ENCODE assay signal across 1 cellular context in the genomic region with DNA sequence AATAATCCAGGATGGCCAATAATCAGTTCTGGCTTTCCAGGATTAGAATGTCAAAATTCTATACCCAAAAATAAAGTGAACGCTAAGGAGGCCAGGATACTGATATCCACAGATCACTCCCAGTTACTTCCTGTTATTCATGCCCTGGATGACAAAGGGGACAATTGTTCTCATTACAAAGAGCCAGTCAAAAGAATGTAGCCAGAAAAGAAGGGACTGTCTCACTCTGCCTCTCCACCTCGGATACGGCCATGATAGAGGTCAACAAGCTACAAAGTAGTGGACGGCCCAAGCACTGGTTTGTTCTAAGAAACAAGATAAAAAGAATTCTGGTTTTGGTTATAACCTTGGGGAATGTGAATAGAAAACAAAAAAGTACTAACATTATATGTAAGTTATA.
TF ChIP-seq lines count a peak whose summit lies in the region.

No MANE protein-coding gene starts in this region.

TF ChIP-seq in HepG2, 621 proteins besides CTCF, POLR2A, EP300 and RAD21 (continued from another document and continues in another):
- TF ChIP-seq, protein P1, sequence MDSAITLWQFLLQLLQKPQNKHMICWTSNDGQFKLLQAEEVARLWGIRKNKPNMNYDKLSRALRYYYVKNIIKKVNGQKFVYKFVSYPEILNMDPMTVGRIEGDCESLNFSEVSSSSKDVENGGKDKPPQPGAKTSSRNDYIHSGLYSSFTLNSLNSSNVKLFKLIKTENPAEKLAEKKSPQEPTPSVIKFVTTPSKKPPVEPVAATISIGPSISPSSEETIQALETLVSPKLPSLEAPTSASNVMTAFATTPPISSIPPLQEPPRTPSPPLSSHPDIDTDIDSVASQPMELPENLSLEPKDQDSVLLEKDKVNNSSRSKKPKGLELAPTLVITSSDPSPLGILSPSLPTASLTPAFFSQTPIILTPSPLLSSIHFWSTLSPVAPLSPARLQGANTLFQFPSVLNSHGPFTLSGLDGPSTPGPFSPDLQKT (CRISPR knock-in tag; IDR thresholded peaks at IDR 0.05; ENCODE audit: borderline replicate concordance) = no peak
- TF ChIP-seq ZNF263 (CRISPR knock-in tag; IDR thresholded peaks at IDR 0.05) (no peak), BORCS8-MEF2B (CRISPR knock-in tag; IDR thresholded peaks at IDR 0.05) (no peak), ZNF83 (CRISPR knock-in tag; IDR thresholded peaks at IDR 0.05; ENCODE audit: borderline replicate concordance) (no peak), ZNF775 (CRISPR knock-in tag; IDR thresholded peaks at IDR 0.05; ENCODE audit: borderline replicate concordance) (no peak), XBP1 (CRISPR knock-in tag; IDR thresholded peaks at IDR 0.05) (no peak), ZNF510 (CRISPR knock-in tag; IDR thresholded peaks at IDR 0.05; ENCODE audit: low read depth) (no peak), SRSF4 (IDR thresholded peaks at IDR 0.05; ENCODE audit: low read depth, low read length, poor library complexity, severe bottlenecking) (no peak), SP5 (CRISPR knock-in tag; IDR thresholded peaks at IDR 0.05; ENCODE audit: borderline replicate concordance, low read depth) (no peak), EZH2 (conservative IDR thresholded peaks at IDR 0.05; ENCODE audit: low read depth, low read length) (no peak), TP53 (CRISPR knock-in tag; conservative IDR thresholded peaks at IDR 0.05) (no peak), NFE2L2 (IDR thresholded peaks at IDR 0.05; ENCODE audit: low read length) (no peak), ZNF513 (CRISPR knock-in tag; conservative IDR thresholded peaks at IDR 0.05) (no peak), BCL6 (CRISPR knock-in tag; IDR thresholded peaks at IDR 0.05) (peak; percentile 51), AKAP8 (CRISPR knock-in tag; IDR thresholded peaks at IDR 0.05) (no peak), ZNF224 (CRISPR knock-in tag; IDR thresholded peaks at IDR 0.05) (no peak), IRX3 (CRISPR knock-in tag; IDR thresholded peaks at IDR 0.05; ENCODE audit: borderline replicate concordance, low read depth) (no peak), GZF1 (CRISPR knock-in tag; IDR thresholded peaks at IDR 0.05) (no peak), ZNF704 (CRISPR knock-in tag; IDR thresholded peaks at IDR 0.05; ENCODE audit: borderline replicate concordance) (no peak), ZNF34 (CRISPR knock-in tag; IDR thresholded peaks at IDR 0.05; ENCODE audit: borderline replicate concordance) (no peak), TAF15 (IDR thresholded peaks at IDR 0.05; ENCODE audit: low read depth, low read length, poor library complexity, severe bottlenecking) (no peak), TARDBP (CRISPR knock-in tag; IDR thresholded peaks at IDR 0.05) (no peak), SOX13 (IDR thresholded peaks at IDR 0.05) (peak; percentile 79), SOX13 (CRISPR knock-in tag; conservative IDR thresholded peaks at IDR 0.05 in 1 of 2, IDR thresholded peaks at IDR 0.05 in 1 of 2) (peak in 1 of 2 experiments; percentile 97; a peak in 2 of 4 replicates), LCORL (IDR thresholded peaks at IDR 0.05) (no peak), LCORL (CRISPR knock-in tag; IDR thresholded peaks at IDR 0.05) (no peak), ZSCAN12 (CRISPR knock-in tag; IDR thresholded peaks at IDR 0.05) (no peak), GATA4 (IDR thresholded peaks at IDR 0.05; ENCODE audit: borderline replicate concordance, low read depth) (no peak), CHD4 (IDR thresholded peaks at IDR 0.05; ENCODE audit: borderline replicate concordance, low read length) (no peak), ZBTB3 (CRISPR knock-in tag; IDR thresholded peaks at IDR 0.05; ENCODE audit: borderline replicate concordance, low read depth) (no peak), ONECUT2 (CRISPR knock-in tag; IDR thresholded peaks at IDR 0.05) (no peak), ZFYVE20 (CRISPR knock-in tag; IDR thresholded peaks at IDR 0.05; ENCODE audit: borderline replicate concordance, low read depth) (no peak)
- TF ChIP-seq, protein P2, sequence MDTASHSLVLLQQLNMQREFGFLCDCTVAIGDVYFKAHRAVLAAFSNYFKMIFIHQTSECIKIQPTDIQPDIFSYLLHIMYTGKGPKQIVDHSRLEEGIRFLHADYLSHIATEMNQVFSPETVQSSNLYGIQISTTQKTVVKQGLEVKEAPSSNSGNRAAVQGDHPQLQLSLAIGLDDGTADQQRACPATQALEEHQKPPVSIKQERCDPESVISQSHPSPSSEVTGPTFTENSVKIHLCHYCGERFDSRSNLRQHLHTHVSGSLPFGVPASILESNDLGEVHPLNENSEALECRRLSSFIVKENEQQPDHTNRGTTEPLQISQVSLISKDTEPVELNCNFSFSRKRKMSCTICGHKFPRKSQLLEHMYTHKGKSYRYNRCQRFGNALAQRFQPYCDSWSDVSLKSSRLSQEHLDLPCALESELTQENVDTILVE (CRISPR knock-in tag; IDR thresholded peaks at IDR 0.05) = no peak
- TF ChIP-seq, protein P3, sequence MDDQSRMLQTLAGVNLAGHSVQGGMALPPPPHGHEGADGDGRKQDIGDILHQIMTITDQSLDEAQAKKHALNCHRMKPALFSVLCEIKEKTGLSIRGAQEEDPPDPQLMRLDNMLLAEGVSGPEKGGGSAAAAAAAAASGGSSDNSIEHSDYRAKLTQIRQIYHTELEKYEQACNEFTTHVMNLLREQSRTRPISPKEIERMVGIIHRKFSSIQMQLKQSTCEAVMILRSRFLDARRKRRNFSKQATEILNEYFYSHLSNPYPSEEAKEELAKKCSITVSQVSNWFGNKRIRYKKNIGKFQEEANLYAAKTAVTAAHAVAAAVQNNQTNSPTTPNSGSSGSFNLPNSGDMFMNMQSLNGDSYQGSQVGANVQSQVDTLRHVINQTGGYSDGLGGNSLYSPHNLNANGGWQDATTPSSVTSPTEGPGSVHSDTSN (CRISPR knock-in tag; IDR thresholded peaks at IDR 0.05; ENCODE audit: borderline replicate concordance) = no peak
- TF ChIP-seq, protein P4, sequence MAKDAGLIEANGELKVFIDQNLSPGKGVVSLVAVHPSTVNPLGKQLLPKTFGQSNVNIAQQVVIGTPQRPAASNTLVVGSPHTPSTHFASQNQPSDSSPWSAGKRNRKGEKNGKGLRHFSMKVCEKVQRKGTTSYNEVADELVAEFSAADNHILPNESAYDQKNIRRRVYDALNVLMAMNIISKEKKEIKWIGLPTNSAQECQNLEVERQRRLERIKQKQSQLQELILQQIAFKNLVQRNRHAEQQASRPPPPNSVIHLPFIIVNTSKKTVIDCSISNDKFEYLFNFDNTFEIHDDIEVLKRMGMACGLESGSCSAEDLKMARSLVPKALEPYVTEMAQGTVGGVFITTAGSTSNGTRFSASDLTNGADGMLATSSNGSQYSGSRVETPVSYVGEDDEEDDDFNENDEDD (CRISPR knock-in tag; IDR thresholded peaks at IDR 0.05; ENCODE audit: borderline replicate concordance) = no peak
- TF ChIP-seq, protein P5, sequence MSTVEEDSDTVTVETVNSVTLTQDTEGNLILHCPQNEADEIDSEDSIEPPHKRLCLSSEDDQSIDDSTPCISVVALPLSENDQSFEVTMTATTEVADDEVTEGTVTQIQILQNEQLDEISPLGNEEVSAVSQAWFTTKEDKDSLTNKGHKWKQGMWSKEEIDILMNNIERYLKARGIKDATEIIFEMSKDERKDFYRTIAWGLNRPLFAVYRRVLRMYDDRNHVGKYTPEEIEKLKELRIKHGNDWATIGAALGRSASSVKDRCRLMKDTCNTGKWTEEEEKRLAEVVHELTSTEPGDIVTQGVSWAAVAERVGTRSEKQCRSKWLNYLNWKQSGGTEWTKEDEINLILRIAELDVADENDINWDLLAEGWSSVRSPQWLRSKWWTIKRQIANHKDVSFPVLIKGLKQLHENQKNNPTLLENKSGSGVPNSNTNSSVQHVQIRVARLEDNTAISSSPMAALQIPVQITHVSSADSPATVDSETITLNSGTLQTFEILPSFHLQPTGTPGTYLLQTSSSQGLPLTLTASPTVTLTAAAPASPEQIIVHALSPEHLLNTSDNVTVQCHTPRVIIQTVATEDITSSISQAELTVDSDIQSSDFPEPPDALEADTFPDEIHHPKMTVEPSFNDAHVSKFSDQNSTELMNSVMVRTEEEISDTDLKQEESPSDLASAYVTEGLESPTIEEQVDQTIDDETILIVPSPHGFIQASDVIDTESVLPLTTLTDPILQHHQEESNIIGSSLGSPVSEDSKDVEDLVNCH (CRISPR knock-in tag; IDR thresholded peaks at IDR 0.05) = no peak
- TF ChIP-seq, protein P6, sequence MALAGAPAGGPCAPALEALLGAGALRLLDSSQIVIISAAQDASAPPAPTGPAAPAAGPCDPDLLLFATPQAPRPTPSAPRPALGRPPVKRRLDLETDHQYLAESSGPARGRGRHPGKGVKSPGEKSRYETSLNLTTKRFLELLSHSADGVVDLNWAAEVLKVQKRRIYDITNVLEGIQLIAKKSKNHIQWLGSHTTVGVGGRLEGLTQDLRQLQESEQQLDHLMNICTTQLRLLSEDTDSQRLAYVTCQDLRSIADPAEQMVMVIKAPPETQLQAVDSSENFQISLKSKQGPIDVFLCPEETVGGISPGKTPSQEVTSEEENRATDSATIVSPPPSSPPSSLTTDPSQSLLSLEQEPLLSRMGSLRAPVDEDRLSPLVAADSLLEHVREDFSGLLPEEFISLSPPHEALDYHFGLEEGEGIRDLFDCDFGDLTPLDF (CRISPR knock-in tag; IDR thresholded peaks at IDR 0.05) = no peak
- TF ChIP-seq, protein P7, sequence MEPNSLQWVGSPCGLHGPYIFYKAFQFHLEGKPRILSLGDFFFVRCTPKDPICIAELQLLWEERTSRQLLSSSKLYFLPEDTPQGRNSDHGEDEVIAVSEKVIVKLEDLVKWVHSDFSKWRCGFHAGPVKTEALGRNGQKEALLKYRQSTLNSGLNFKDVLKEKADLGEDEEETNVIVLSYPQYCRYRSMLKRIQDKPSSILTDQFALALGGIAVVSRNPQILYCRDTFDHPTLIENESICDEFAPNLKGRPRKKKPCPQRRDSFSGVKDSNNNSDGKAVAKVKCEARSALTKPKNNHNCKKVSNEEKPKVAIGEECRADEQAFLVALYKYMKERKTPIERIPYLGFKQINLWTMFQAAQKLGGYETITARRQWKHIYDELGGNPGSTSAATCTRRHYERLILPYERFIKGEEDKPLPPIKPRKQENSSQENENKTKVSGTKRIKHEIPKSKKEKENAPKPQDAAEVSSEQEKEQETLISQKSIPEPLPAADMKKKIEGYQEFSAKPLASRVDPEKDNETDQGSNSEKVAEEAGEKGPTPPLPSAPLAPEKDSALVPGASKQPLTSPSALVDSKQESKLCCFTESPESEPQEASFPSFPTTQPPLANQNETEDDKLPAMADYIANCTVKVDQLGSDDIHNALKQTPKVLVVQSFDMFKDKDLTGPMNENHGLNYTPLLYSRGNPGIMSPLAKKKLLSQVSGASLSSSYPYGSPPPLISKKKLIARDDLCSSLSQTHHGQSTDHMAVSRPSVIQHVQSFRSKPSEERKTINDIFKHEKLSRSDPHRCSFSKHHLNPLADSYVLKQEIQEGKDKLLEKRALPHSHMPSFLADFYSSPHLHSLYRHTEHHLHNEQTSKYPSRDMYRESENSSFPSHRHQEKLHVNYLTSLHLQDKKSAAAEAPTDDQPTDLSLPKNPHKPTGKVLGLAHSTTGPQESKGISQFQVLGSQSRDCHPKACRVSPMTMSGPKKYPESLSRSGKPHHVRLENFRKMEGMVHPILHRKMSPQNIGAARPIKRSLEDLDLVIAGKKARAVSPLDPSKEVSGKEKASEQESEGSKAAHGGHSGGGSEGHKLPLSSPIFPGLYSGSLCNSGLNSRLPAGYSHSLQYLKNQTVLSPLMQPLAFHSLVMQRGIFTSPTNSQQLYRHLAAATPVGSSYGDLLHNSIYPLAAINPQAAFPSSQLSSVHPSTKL (CRISPR knock-in tag; IDR thresholded peaks at IDR 0.05) = peak; percentile 54; the same call in 1 of the 2 replicates
- TF ChIP-seq, protein P8, sequence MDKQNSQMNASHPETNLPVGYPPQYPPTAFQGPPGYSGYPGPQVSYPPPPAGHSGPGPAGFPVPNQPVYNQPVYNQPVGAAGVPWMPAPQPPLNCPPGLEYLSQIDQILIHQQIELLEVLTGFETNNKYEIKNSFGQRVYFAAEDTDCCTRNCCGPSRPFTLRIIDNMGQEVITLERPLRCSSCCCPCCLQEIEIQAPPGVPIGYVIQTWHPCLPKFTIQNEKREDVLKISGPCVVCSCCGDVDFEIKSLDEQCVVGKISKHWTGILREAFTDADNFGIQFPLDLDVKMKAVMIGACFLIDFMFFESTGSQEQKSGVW (CRISPR knock-in tag; IDR thresholded peaks at IDR 0.05; ENCODE audit: borderline replicate concordance) = no peak
- TF ChIP-seq, protein P9, sequence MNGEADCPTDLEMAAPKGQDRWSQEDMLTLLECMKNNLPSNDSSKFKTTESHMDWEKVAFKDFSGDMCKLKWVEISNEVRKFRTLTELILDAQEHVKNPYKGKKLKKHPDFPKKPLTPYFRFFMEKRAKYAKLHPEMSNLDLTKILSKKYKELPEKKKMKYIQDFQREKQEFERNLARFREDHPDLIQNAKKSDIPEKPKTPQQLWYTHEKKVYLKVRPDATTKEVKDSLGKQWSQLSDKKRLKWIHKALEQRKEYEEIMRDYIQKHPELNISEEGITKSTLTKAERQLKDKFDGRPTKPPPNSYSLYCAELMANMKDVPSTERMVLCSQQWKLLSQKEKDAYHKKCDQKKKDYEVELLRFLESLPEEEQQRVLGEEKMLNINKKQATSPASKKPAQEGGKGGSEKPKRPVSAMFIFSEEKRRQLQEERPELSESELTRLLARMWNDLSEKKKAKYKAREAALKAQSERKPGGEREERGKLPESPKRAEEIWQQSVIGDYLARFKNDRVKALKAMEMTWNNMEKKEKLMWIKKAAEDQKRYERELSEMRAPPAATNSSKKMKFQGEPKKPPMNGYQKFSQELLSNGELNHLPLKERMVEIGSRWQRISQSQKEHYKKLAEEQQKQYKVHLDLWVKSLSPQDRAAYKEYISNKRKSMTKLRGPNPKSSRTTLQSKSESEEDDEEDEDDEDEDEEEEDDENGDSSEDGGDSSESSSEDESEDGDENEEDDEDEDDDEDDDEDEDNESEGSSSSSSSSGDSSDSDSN (CRISPR knock-in tag; IDR thresholded peaks at IDR 0.05) = no peak
